Comparison of ENCODE assay signal across 1 cellular context in genomic region chr1:32272557-32273388, GRCh38.
TF ChIP-seq lines count a peak whose summit lies in the region.

No MANE protein-coding gene starts in this region.

TF ChIP-seq in HEK293, 187 proteins besides CTCF, POLR2A, EP300 and RAD21 (continued from another document and continues in another):
- TF ChIP-seq TSHZ1 (tag by site-specific recombination; IDR thresholded peaks at IDR 0.05; ENCODE audit: borderline replicate concordance), result no peak
- TF ChIP-seq ZNF112 (tag by site-specific recombination; IDR thresholded peaks at IDR 0.05), result no peak
- no peak for TF ChIP-seq PRDM6 (tag by site-specific recombination; IDR thresholded peaks at IDR 0.05)
- no peak for TF ChIP-seq ZNF843 (tag by site-specific recombination; IDR thresholded peaks at IDR 0.05)
- no peak for TF ChIP-seq ZSCAN23 (tag by site-specific recombination; IDR thresholded peaks at IDR 0.05)
- no peak for TF ChIP-seq ZNF830 (tag by site-specific recombination; IDR thresholded peaks at IDR 0.05; ENCODE audit: low read depth)
- no peak; the same call in 1 of the 2 replicates for TF ChIP-seq ZNF26 (tag by site-specific recombination; IDR thresholded peaks at IDR 0.05)
- 0 out of 2 replicates have a peak, but pooled peaks have one; percentile 74 for TF ChIP-seq ZNF155 (tag by site-specific recombination; IDR thresholded peaks at IDR 0.05)
- no peak for TF ChIP-seq AEBP2 (tag by site-specific recombination; IDR thresholded peaks at IDR 0.05; ENCODE audit: borderline replicate concordance)
- TF ChIP-seq ZBTB48 (tag by site-specific recombination; IDR thresholded peaks at IDR 0.05), result 0 out of 2 replicates have a peak, but pooled peaks have one; percentile 46
- 0 out of 2 replicates have a peak, but pooled peaks have one; percentile 38 for TF ChIP-seq ZNF548 (tag by site-specific recombination; IDR thresholded peaks at IDR 0.05)
- TF ChIP-seq ZNF175 (tag by site-specific recombination; IDR thresholded peaks at IDR 0.05), result 0 out of 2 replicates have a peak, but pooled peaks have one; percentile 13
- TF ChIP-seq EGR2 (tag by site-specific recombination; IDR thresholded peaks at IDR 0.05; ENCODE audit: low read depth), result peak; percentile 100
- peak; percentile 55; the same call in 1 of the 2 replicates for TF ChIP-seq ZFP69B (tag by site-specific recombination; IDR thresholded peaks at IDR 0.05)
- TF ChIP-seq ZNF416 (tag by site-specific recombination; IDR thresholded peaks at IDR 0.05), result no peak
- peak; percentile 33; the same call in 1 of the 2 replicates for TF ChIP-seq ZNF133 (tag by site-specific recombination; IDR thresholded peaks at IDR 0.05)
- TF ChIP-seq ZNF514 (tag by site-specific recombination; IDR thresholded peaks at IDR 0.05), result peak; percentile 48; the same call in 1 of the 2 replicates
- TF ChIP-seq TRIM28 (IDR thresholded peaks at IDR 0.05; ENCODE audit: borderline replicate concordance, low read length), result no peak
- no peak for TF ChIP-seq ZIC2 (tag by site-specific recombination; IDR thresholded peaks at IDR 0.05)
- TF ChIP-seq SALL2 (tag by site-specific recombination; IDR thresholded peaks at IDR 0.05; ENCODE audit: borderline replicate concordance), result no peak
- TF ChIP-seq KLF8 (tag by site-specific recombination; IDR thresholded peaks at IDR 0.05), result 0 out of 2 replicates have a peak, but pooled peaks have one; percentile 31
- no peak for TF ChIP-seq ZEB2 (tag by site-specific recombination; IDR thresholded peaks at IDR 0.05)
- no peak for TF ChIP-seq MEIS1 (CRISPR knock-in tag; IDR thresholded peaks at IDR 0.05; ENCODE audit: borderline replicate concordance)
- peak; percentile 74 for TF ChIP-seq SCRT1 (tag by site-specific recombination; IDR thresholded peaks at IDR 0.05; ENCODE audit: borderline replicate concordance)
- no peak for TF ChIP-seq KLF16 (tag by site-specific recombination; IDR thresholded peaks at IDR 0.05)
- TF ChIP-seq ZNF585B (tag by site-specific recombination; IDR thresholded peaks at IDR 0.05), result no peak
- TF ChIP-seq ZNF248 (tag by site-specific recombination; IDR thresholded peaks at IDR 0.05), result 0 out of 2 replicates have a peak, but pooled peaks have one; percentile 13
- peak; percentile 100 for TF ChIP-seq ZFHX2 (tag by site-specific recombination; conservative IDR thresholded peaks at IDR 0.05)
- 0 out of 2 replicates have a peak, but pooled peaks have one; percentile 51 for TF ChIP-seq PRDM1 (tag by site-specific recombination; IDR thresholded peaks at IDR 0.05)
- TF ChIP-seq ZNF391 (tag by site-specific recombination; IDR thresholded peaks at IDR 0.05; ENCODE audit: borderline replicate concordance, low read depth), result no peak
- TF ChIP-seq ZNF561 (tag by site-specific recombination; IDR thresholded peaks at IDR 0.05; ENCODE audit: borderline replicate concordance), result no peak
- no peak for TF ChIP-seq BCL6B (tag by site-specific recombination; IDR thresholded peaks at IDR 0.05)
- TF ChIP-seq ZSCAN18 (tag by site-specific recombination; IDR thresholded peaks at IDR 0.05), result no peak; the same call in 1 of the 2 replicates
- TF ChIP-seq ZBTB49 (tag by site-specific recombination; IDR thresholded peaks at IDR 0.05; ENCODE audit: low read depth), result no peak
- no peak for TF ChIP-seq HOXA7 (CRISPR knock-in tag; IDR thresholded peaks at IDR 0.05; ENCODE audit: borderline replicate concordance)
- no peak for TF ChIP-seq ZNF211 (tag by site-specific recombination; IDR thresholded peaks at IDR 0.05; ENCODE audit: low read depth)
- no peak for TF ChIP-seq ZBTB8A (tag by site-specific recombination; IDR thresholded peaks at IDR 0.05)
- no peak for TF ChIP-seq ZNF529 (tag by site-specific recombination; IDR thresholded peaks at IDR 0.05; ENCODE audit: insufficient replicate concordance)
- TF ChIP-seq ZSCAN30 (tag by site-specific recombination; IDR thresholded peaks at IDR 0.05), result no peak
- peak; percentile 59 for TF ChIP-seq ZNF776 (tag by site-specific recombination; IDR thresholded peaks at IDR 0.05; ENCODE audit: borderline replicate concordance)
- TF ChIP-seq KLF7 (tag by site-specific recombination; IDR thresholded peaks at IDR 0.05; ENCODE audit: borderline replicate concordance), result no peak; the same call in 1 of the 2 replicates
- no peak for TF ChIP-seq IKZF3 (tag by site-specific recombination; IDR thresholded peaks at IDR 0.05)
- no peak for TF ChIP-seq PRDM10 (tag by site-specific recombination; IDR thresholded peaks at IDR 0.05)
- TF ChIP-seq GLIS1 (tag by site-specific recombination; IDR thresholded peaks at IDR 0.05), result peak; percentile 42; the same call in 1 of the 2 replicates
- no peak for TF ChIP-seq ZNF146 (tag by site-specific recombination; IDR thresholded peaks at IDR 0.05)
